30 cellular contexts compared by ENCODE assay signal in genomic region chr6:43293698-43294097, GRCh38. TPM values are rescaled to one million over a fixed set of nuclear protein-coding genes. Genes with fewer than 3 reads are reported as not detected.
"Had no signal": no experiment of that assay in that cellular context is flagged by ENCODE, and none has a peak within 500 bp of the region (broad histone marks: within the 10 kb centered on the region; RNA-seq: fewer than 3 reads in every experiment).

No MANE protein-coding gene starts in this region.

- H3K27ac ChIP-seq: neural progenitor cell, ovary, parathyroid adenoma, psoas muscle, skin epidermis, spleen, stomach, thoracic aorta, thyroid gland, tibial nerve, upper lobe of right lung, uterus had no signal

- H3K36me3 ChIP-seq: neural progenitor cell, ovary, spleen, stomach, thoracic aorta, thyroid gland, tibial nerve, upper lobe of right lung, uterus had no signal

- ATAC-seq: naive thymus-derived CD4-positive, alpha-beta T cell; natural killer cell; psoas muscle; right cardiac atrium; sciatic nerve; stimulated activated effector memory CD8-positive, alpha-beta T cell treated with anti-CD3 and anti-CD28 coated beads, Interleukin-12 subunit alpha, Interleukin-12 subunit beta, amount 100 ng/mL, for 72 hours; stimulated activated naive B cell treated with anti-CD40 and anti-IgM and Interleukin-4, amounts not matched to agents 10 μg/mL and 1 μg/mL and 100 μg/mL, for 72 hours; upper lobe of right lung had no signal

- H3K4me1 ChIP-seq: parathyroid adenoma, psoas muscle, spleen, stomach, thyroid gland, tibial nerve, upper lobe of right lung, uterus had no signal

- DNase-seq: naive thymus-derived CD4-positive, alpha-beta T cell; natural killer cell; occipital lobe; ovary; psoas muscle; right cardiac atrium; spleen; stimulated activated CD4-positive, alpha-beta T cell treated with anti-CD3 and anti-CD28 coated beads, Interleukin-15, amount 100 ng/mL, for 24 hours; stimulated activated CD4-positive, alpha-beta T cell treated with anti-CD3 and anti-CD28 coated beads, Interleukin-2, amount 100 ng/mL, for 24 hours; stimulated activated CD4-positive, alpha-beta T cell treated with anti-CD3 and anti-CD28 coated beads, Interleukin-2, amount 100 ng/mL, for 48 hours; stimulated activated CD4-positive, alpha-beta T cell treated with anti-CD3 and anti-CD28 coated beads, Interleukin-4, amount 100 ng/mL, for 24 hours; stimulated activated naive B cell treated with anti-CD40 and anti-IgM and Interleukin-4, amounts not matched to agents 10 μg/mL and 1 μg/mL and 100 μg/mL, for 72 hours; stimulated activated naive CD4-positive, alpha-beta T cell treated with Interleukin-2 at 50 U/mL for 16 hours; stomach; thyroid gland; uterus had no signal

- H3K4me3 ChIP-seq: neural progenitor cell, ovary, psoas muscle, skin epidermis, smooth muscle cell, spleen, stomach, thoracic aorta, thyroid gland, tibial nerve, upper lobe of right lung, uterus had no signal

- H3K4me2 ChIP-seq: neural progenitor cell, smooth muscle cell had no signal

- H2AFZ ChIP-seq: neural progenitor cell, parathyroid adenoma had no signal

- H3K27me3 ChIP-seq: neural progenitor cell, ovary, thyroid gland, upper lobe of right lung, uterus had no signal

- H3K9me3 ChIP-seq: ovary, psoas muscle, spleen, stomach, thoracic aorta, thyroid gland, tibial nerve, upper lobe of right lung, uterus had no signal

- H3K9ac ChIP-seq: neural progenitor cell, parathyroid adenoma had no signal

- H3K79me2 ChIP-seq: parathyroid adenoma had no signal

RNA-seq across cellular contexts. Expression of gene SLC22A7, which starts 4.4 kb away (rescaled TPM):
- total RNA-seq: naive thymus-derived CD4-positive, alpha-beta T cell; natural killer cell; osteoblast; progenitor cell of endocrine pancreas; psoas muscle; renal cortical epithelial cell; right cardiac atrium; sciatic nerve; smooth muscle cell; spleen; stomach; subcutaneous adipose tissue; thoracic aorta; thyroid gland; tibial nerve; upper lobe of right lung; urinary bladder; uterus had no signal
- polyA plus RNA-seq: naive thymus-derived CD4-positive, alpha-beta T cell; ovary; psoas muscle; right cardiac atrium; smooth muscle cell; spleen; stomach had no signal

RNA-seq across cellular contexts. Expression of gene CRIP3, which starts 14.9 kb away (rescaled TPM):
- total RNA-seq: osteoblast, smooth muscle cell, thoracic aorta had no signal
- polyA plus RNA-seq: naive thymus-derived CD4-positive, alpha-beta T cell; smooth muscle cell had no signal

RNA-seq across cellular contexts. Expression of gene TTBK1, which starts 50.4 kb away (rescaled TPM):
- total RNA-seq: psoas muscle, smooth muscle cell, subcutaneous adipose tissue, thoracic aorta, tibial nerve had no signal
- polyA plus RNA-seq: naive thymus-derived CD4-positive, alpha-beta T cell; smooth muscle cell had no signal
